Comparison of ENCODE assay signal across 8 cellular contexts in the genomic region with DNA sequence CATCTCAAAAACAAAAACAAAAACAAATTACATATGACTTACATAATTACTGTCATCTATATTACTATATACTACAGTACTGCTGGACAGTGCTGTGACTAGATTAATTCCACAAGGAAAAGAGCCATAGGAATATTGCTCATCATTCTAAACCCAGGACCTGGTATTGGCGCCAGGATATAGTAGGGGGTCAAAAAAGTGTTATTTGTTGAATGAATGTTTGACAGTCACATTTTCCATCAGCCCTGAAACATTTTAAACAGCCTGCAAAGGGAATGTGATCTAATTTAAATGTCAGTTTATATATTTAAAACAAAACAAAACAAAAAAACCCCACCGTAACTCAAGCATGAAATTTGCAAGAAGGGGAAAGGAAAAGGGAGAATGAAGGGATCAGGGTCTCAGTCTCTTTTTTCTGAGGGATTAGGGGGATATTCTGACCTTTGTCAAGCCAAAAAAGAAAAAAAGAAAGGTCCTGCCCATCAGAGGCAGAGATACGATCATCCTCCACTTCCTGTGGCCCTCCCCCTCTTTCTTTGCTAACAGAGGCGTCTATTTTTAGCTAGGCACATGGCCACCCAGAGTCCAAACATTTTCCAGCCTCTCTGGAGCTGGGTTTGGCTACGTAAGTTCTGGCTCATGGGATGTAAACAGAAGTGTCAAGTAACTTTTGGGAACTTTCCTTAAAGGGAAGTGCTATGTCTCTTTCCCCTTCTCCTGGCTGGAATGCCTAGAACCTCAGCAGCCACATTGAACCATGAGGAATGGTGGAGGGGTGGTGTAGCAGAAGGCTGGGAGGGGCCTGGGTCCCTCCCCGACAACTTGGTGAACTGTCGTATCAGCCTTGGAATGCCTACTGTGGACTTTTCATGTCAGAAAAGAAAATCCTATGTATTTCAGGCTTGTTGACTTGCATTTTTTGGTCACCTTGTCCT. TPM values are rescaled to one million over a fixed set of nuclear protein-coding genes. Genes with fewer than 3 reads are reported as not detected.
DNase-seq lines count a peak whose midpoint lies in the region; ATAC-seq and TF ChIP-seq lines count a peak whose summit lies in the region.

No MANE protein-coding gene starts in this region.

- peaks cover 4% of the 10 kb centered on the region for H3K36me3 ChIP-seq in effector memory CD4-positive, alpha-beta T cell (ENCODE audit: control insufficient read depth, insufficient read depth, low read length)

- peak overlapping the region; percentile 48 for H3K4me3 ChIP-seq in AG04450 (ENCODE audit: low read depth, low read length)
- H3K4me3 ChIP-seq in skeletal muscle cell (ENCODE audit: low read depth, low read length) = no peak overlapping the region
- no peak overlapping the region for H3K4me3 ChIP-seq in effector memory CD4-positive, alpha-beta T cell (ENCODE audit: insufficient read depth, low read depth, low read length, poor library complexity, severe bottlenecking)

- H3K27me3 Mint-ChIP-seq in activated naive CD8-positive, alpha-beta T cell treated with anti-CD3 and anti-CD28 coated beads for 36 hours = no peaks in the 10 kb centered on the region

- H3K4me1 ChIP-seq in effector memory CD4-positive, alpha-beta T cell (ENCODE audit: control insufficient read depth, insufficient read depth, low read length, poor library complexity, severe bottlenecking) = peaks cover 5% of the 10 kb centered on the region

- H3K27ac Mint-ChIP-seq in activated naive CD8-positive, alpha-beta T cell treated with anti-CD3 and anti-CD28 coated beads for 36 hours = peak overlapping the region; percentile 58

- no peak overlapping the region for H3K4me3 Mint-ChIP-seq in activated naive CD8-positive, alpha-beta T cell treated with anti-CD3 and anti-CD28 coated beads for 36 hours

- CTCF ChIA-PET in AG04450 (lab: Charles Lee) = interaction anchor here (0.6 to 2.2 kb wide), 2 partner anchors 62 to 124 kb away, joined by 3 to 11 read pairs; no protein-coding TSS in a partner anchor

- intact Hi-C loops in left cardiac atrium (cut with DNase I) = loop anchor here (5.0 to 10.0 kb wide), 2 partner anchors 124 to 126 kb away; no protein-coding TSS in a partner anchor

- peaks cover 10% of the 10 kb centered on the region for H3K4me1 Mint-ChIP-seq in activated naive CD8-positive, alpha-beta T cell treated with anti-CD3 and anti-CD28 coated beads for 36 hours

- peak; percentile 93 for DNase-seq in AG04450 (ENCODE audit: low read depth, low spot score)
- DNase-seq in HK-2 (ENCODE audit: unreplicated experiment) = peak; percentile 37
- DNase-seq in activated naive CD8-positive, alpha-beta T cell treated with anti-CD3 and anti-CD28 coated beads for 36 hours = peak; percentile 16
- peak; percentile 67 for DNase-seq in left cardiac atrium
- DNase-seq in skeletal muscle cell (ENCODE audit: low read depth) = peak; percentile 75
- DNase-seq in effector memory CD4-positive, alpha-beta T cell = no peak
- no peak for DNase-seq in superior temporal gyrus (ENCODE audit: extremely low spot score)

- no peak for TF ChIP-seq CTCF in AG04450 (IDR thresholded peaks at IDR 0.05; ENCODE audit: low read depth, low read length)

- POLR2A ChIA-PET in AG04450 (lab: Yijun Ruan, JAX) = interaction anchor here (1.0 to 1.3 kb wide), 2 partner anchors 31 to 45 kb away, joined by 4 to 12 read pairs; a partner anchor contains a TSS

- H3K36me3 Mint-ChIP-seq in activated naive CD8-positive, alpha-beta T cell treated with anti-CD3 and anti-CD28 coated beads for 36 hours = peaks cover 19% of the 10 kb centered on the region

- no peaks in the 10 kb centered on the region for H3K27me3 ChIP-seq in AG04450 (ENCODE audit: control insufficient read depth, insufficient read depth, low read length)
- no peaks in the 10 kb centered on the region for H3K27me3 ChIP-seq in effector memory CD4-positive, alpha-beta T cell (replicated peaks; ENCODE audit: control insufficient read depth, insufficient read depth, low read length, poor library complexity, severe bottlenecking)

- peak; percentile 89 to 94 for ATAC-seq in left cardiac atrium
- ATAC-seq in HG03139 (IDR thresholded peaks at IDR 0.05; ENCODE audit: unreplicated experiment) = no peak

- H3K9me3 ChIP-seq in AG04450 (ENCODE audit: control insufficient read depth, insufficient read depth, low read length) = no peaks in the 10 kb centered on the region
- no peaks in the 10 kb centered on the region for H3K9me3 ChIP-seq in effector memory CD4-positive, alpha-beta T cell (ENCODE audit: control insufficient read depth, low read length)

- H3K27ac ChIP-seq in AG04450 (ENCODE audit: low read depth, low read length) = peak overlapping the region; percentile 82
- no peak overlapping the region for H3K27ac ChIP-seq in effector memory CD4-positive, alpha-beta T cell (ENCODE audit: insufficient read depth, low read length, poor library complexity, severe bottlenecking)

- H3K9me3 Mint-ChIP-seq in activated naive CD8-positive, alpha-beta T cell treated with anti-CD3 and anti-CD28 coated beads for 36 hours = peaks cover 1% of the 10 kb centered on the region

RNA-seq across cellular contexts. Expression of a gene that starts 44.6 kb away (rescaled TPM):
- polyA plus RNA-seq in AG04450 (2011; rRNA removed) = 16.3 and 21.9 TPM in 2 replicates
- polyA minus RNA-seq in AG04450 (2011; rRNA and poly(A)+ RNA removed) = 37.3 and 43.2 TPM in 2 replicates
- 1 to 10 TPM; 1.6 to 2.1 TPM for total RNA-seq in activated naive CD8-positive, alpha-beta T cell treated with anti-CD3 and anti-CD28 coated beads for 36 hours
- 10 to 100 TPM; 12.0 to 13.6 TPM for total RNA-seq in left cardiac atrium

RNA-seq across cellular contexts. Expression of a gene that starts 58.2 kb away (rescaled TPM):
- 15.9 and 16.3 TPM in 2 replicates for polyA plus RNA-seq in AG04450 (2011; rRNA removed)
- 43.0 and 49.7 TPM in 2 replicates for polyA minus RNA-seq in AG04450 (2011; rRNA and poly(A)+ RNA removed)
- 10 to 100 TPM; 25.2 to 26.7 TPM for total RNA-seq in activated naive CD8-positive, alpha-beta T cell treated with anti-CD3 and anti-CD28 coated beads for 36 hours
- 10 to 100 TPM in 1 of 2 donors, 1 to 10 TPM in 1; 9.7 to 10.2 TPM for total RNA-seq in left cardiac atrium

Comparison
In these comparisons a context has a peak if more than half of its experiments do, and no peak if none do; other contexts are left out.
1. DNase-seq: peak in AG04450 (single experiment), HK-2 (single experiment), activated naive CD8-positive, alpha-beta T cell treated with anti-CD3 and anti-CD28 coated beads for 36 hours (single experiment), left cardiac atrium (single experiment) and skeletal muscle cell (single experiment); none in effector memory CD4-positive, alpha-beta T cell (0 of 3) and superior temporal gyrus (single experiment).
2. RNA of a gene that starts 44.6 kb away (total RNA-seq): 12.0 to 13.6 TPM in left cardiac atrium; 1.6 to 2.1 TPM in activated naive CD8-positive, alpha-beta T cell treated with anti-CD3 and anti-CD28 coated beads for 36 hours; every median in the first group is over 4 times any median in the second.